8 cellular contexts compared by ENCODE assay signal in genomic region chr14:55353686-55354467, GRCh38. TPM values are rescaled to one million over a fixed set of nuclear protein-coding genes. Genes with fewer than 3 reads are reported as not detected.
DNase-seq lines count a peak whose midpoint lies in the region; ATAC-seq, FAIRE-seq and TF ChIP-seq lines count a peak whose summit lies in the region.

No MANE protein-coding gene starts in this region.

- H3K27ac ChIP-seq in CD4-positive, CD25-positive, alpha-beta regulatory T cell (ENCODE audit: insufficient read depth, low read length, poor library complexity, severe bottlenecking) = peak overlapping the region; percentile 62
- H3K27ac ChIP-seq in Karpas-422 (ENCODE audit: low read length) (peak overlapping the region; percentile 16; the same call in 1 of the 2 replicates), left lung (peak overlapping the region in 1 of 2 donors; percentile 13), gastroesophageal sphincter (no peak overlapping the region)

- TF ChIP-seq EP300 in gastroesophageal sphincter (IDR thresholded peaks at IDR 0.05) = no peak

- ATAC-seq in CD4-positive, CD25-positive, alpha-beta regulatory T cell (ENCODE audit: low read depth in 2 of 2) = no peak
- ATAC-seq in activated naive CD4-positive, alpha-beta T cell treated with anti-CD3 and anti-CD28 coated beads, Interleukin-2, amount 50 U/mL, for 72 hours = peak; percentile 46 to 54
- ATAC-seq in left lung (peak; percentile 59), gastroesophageal sphincter (no peak), HG03457 (IDR thresholded peaks at IDR 0.05; ENCODE audit: unreplicated experiment) (no peak)

- no peak for FAIRE-seq in frontal cortex (lab: Jason Lieb, UNC)

- H3K9me3 ChIP-seq in CD4-positive, CD25-positive, alpha-beta regulatory T cell (ENCODE audit: control insufficient read depth in 2 of 2, low read length in 2 of 2) = no peaks in the 10 kb centered on the region
- H3K9me3 ChIP-seq in Karpas-422 (ENCODE audit: low read length) (no peaks in the 10 kb centered on the region), left lung (no peaks in the 10 kb centered on the region), gastroesophageal sphincter (no peaks in the 10 kb centered on the region)

- H3K36me3 Mint-ChIP-seq in CD4-positive, CD25-positive, alpha-beta regulatory T cell = peaks cover 17% of the 10 kb centered on the region
- H3K36me3 Mint-ChIP-seq in activated naive CD4-positive, alpha-beta T cell treated with anti-CD3 and anti-CD28 coated beads, Interleukin-2, amount 50 U/mL, for 72 hours = peaks cover 5 to 8% of the 10 kb centered on the region in 2 donors

- TF ChIP-seq POLR2A in gastroesophageal sphincter (IDR thresholded peaks at IDR 0.05) = no peak

- H3K9ac ChIP-seq in Karpas-422 (ENCODE audit: low read length) = no peak overlapping the region

- peak overlapping the region; percentile 17 for H3K4me3 ChIP-seq in CD4-positive, CD25-positive, alpha-beta regulatory T cell (ENCODE audit: low read depth, low read length)
- H3K4me3 ChIP-seq in Karpas-422 (ENCODE audit: low read length) = no peak overlapping the region
- no peak overlapping the region for H3K4me3 ChIP-seq in left lung
- H3K4me3 ChIP-seq in gastroesophageal sphincter = no peak overlapping the region

- 75 to 78% methylated on average over 2 to 11 of the region's 11 CpGs for WGBS in gastroesophageal sphincter (ENCODE audit: low coverage in 1 of 2), 2 donors

- no peaks in the 10 kb centered on the region for H3K27me3 Mint-ChIP-seq in CD4-positive, CD25-positive, alpha-beta regulatory T cell

- no peaks in the 10 kb centered on the region for H3K9me3 Mint-ChIP-seq in CD4-positive, CD25-positive, alpha-beta regulatory T cell
- H3K9me3 Mint-ChIP-seq in activated naive CD4-positive, alpha-beta T cell treated with anti-CD3 and anti-CD28 coated beads, Interleukin-2, amount 50 U/mL, for 72 hours = no peaks in the 10 kb centered on the region

- H3K4me2 ChIP-seq in Karpas-422 (ENCODE audit: low read depth, low read length, poor library complexity, severe bottlenecking) = no peak overlapping the region

- peak in 2 of 3 donors; percentile 14 to 34 for DNase-seq in CD4-positive, CD25-positive, alpha-beta regulatory T cell
- DNase-seq in Karpas-422 (no peak), left lung (no peak), DMS153 (lab: John Stamatoyannopoulos, UW) (no peak), frontal cortex (ENCODE audit: low spot score in 2 of 2) (no peak)
- no peak for DNase-seq in activated naive CD4-positive, alpha-beta T cell treated with anti-CD3 and anti-CD28 coated beads, Interleukin-2, amount 50 U/mL, for 72 hours (ENCODE audit: low spot score in 2 of 2)

- H3K4me1 Mint-ChIP-seq in CD4-positive, CD25-positive, alpha-beta regulatory T cell = peaks cover 18 to 35% (median 25%) of the 10 kb centered on the region in 4 donors

- H3K27me3 ChIP-seq in CD4-positive, CD25-positive, alpha-beta regulatory T cell (ENCODE audit: control insufficient read depth, insufficient read depth, low read length) = no peaks in the 10 kb centered on the region
- no peaks in the 10 kb centered on the region for H3K27me3 ChIP-seq in Karpas-422 (ENCODE audit: low read length)
- H3K27me3 ChIP-seq in left lung = no peaks in the 10 kb centered on the region
- H3K27me3 ChIP-seq in gastroesophageal sphincter = no peaks in the 10 kb centered on the region

- no peak for TF ChIP-seq CTCF in left lung (IDR thresholded peaks at IDR 0.05)
- TF ChIP-seq CTCF in gastroesophageal sphincter (IDR thresholded peaks at IDR 0.05) = no peak

- peaks cover 66% of the 10 kb centered on the region for H3K79me2 ChIP-seq in Karpas-422 (ENCODE audit: low read length)

- H3K4me3 Mint-ChIP-seq in CD4-positive, CD25-positive, alpha-beta regulatory T cell = peak overlapping the region; percentile 50 to 87 (median 68)

- H3K36me3 ChIP-seq in CD4-positive, CD25-positive, alpha-beta regulatory T cell (ENCODE audit: control insufficient read depth, insufficient read depth, low read length) = peaks cover 15% of the 10 kb centered on the region
- peaks cover 40% of the 10 kb centered on the region for H3K36me3 ChIP-seq in Karpas-422 (ENCODE audit: insufficient read depth, low read length)
- H3K36me3 ChIP-seq in left lung = peaks cover 0 to 37% of the 10 kb centered on the region in 2 donors
- peaks cover 0 to 57% of the 10 kb centered on the region in 2 donors for H3K36me3 ChIP-seq in gastroesophageal sphincter

- peak overlapping the region; percentile 80 to 94 (median 86) for H3K27ac Mint-ChIP-seq in CD4-positive, CD25-positive, alpha-beta regulatory T cell
- H3K27ac Mint-ChIP-seq in activated naive CD4-positive, alpha-beta T cell treated with anti-CD3 and anti-CD28 coated beads, Interleukin-2, amount 50 U/mL, for 72 hours = peak overlapping the region; percentile 29 to 63

- H3K9me2 ChIP-seq in Karpas-422 (replicated peaks; ENCODE audit: insufficient read depth, low read length) = no peaks in the 10 kb centered on the region

- intact Hi-C loops in left lung (cut with DNase I) = loop anchor here in 1 of 2 donors (10.0 kb wide), 1 partner anchor 89 kb away; no protein-coding TSS in a partner anchor

- peaks cover 13% of the 10 kb centered on the region for H3K4me1 ChIP-seq in CD4-positive, CD25-positive, alpha-beta regulatory T cell (ENCODE audit: control insufficient read depth, insufficient read depth, low read length, poor library complexity, severe bottlenecking)
- H3K4me1 ChIP-seq in Karpas-422 (ENCODE audit: low read length) (peaks cover 10% of the 10 kb centered on the region), left lung (peaks cover 0 to 10% of the 10 kb centered on the region in 2 donors), gastroesophageal sphincter (peaks cover 0 to 6% (median 0%) of the 10 kb centered on the region in 3 donors)

- H4K20me1 ChIP-seq in Karpas-422 (ENCODE audit: insufficient read depth, low read depth, low read length) = no peaks in the 10 kb centered on the region

- H2AFZ ChIP-seq in Karpas-422 (ENCODE audit: low read length) = no peak overlapping the region

RNA-seq across cellular contexts. Expression of gene ATG14, which starts 57.8 kb away (rescaled TPM):
- total RNA-seq in CD4-positive, CD25-positive, alpha-beta regulatory T cell = 19.0 TPM
- 1 to 10 TPM; 5.8 to 9.3 (median 5.9) TPM for polyA plus RNA-seq in CD4-positive, CD25-positive, alpha-beta regulatory T cell
- 12.6 and 13.2 TPM in 2 replicates for total RNA-seq in Karpas-422 (2014; rRNA removed; shearing (Covaris generic); ENCODE audit: low replicate concordance)
- 1 to 10 TPM; 7.4 to 8.3 TPM for total RNA-seq in activated naive CD4-positive, alpha-beta T cell treated with anti-CD3 and anti-CD28 coated beads, Interleukin-2, amount 50 U/mL, for 72 hours
- total RNA-seq in left lung = 1 to 10 TPM; 7.1 to 9.0 TPM
- 10 to 100 TPM; 16.4 to 29.9 (median 18.1) TPM for total RNA-seq in gastroesophageal sphincter
- total RNA-seq in frontal cortex = 20.4 TPM

Comparison
In these comparisons a context has a peak if more than half of its experiments do, and no peak if none do; other contexts are left out.
1. ATAC-seq: peak in activated naive CD4-positive, alpha-beta T cell treated with anti-CD3 and anti-CD28 coated beads, Interleukin-2, amount 50 U/mL, for 72 hours (2 of 2) and left lung (single experiment); none in CD4-positive, CD25-positive, alpha-beta regulatory T cell (0 of 2), gastroesophageal sphincter (single experiment) and HG03457 (single experiment).
2. DNase-seq: peak in CD4-positive, CD25-positive, alpha-beta regulatory T cell (2 of 3); none in Karpas-422 (single experiment), activated naive CD4-positive, alpha-beta T cell treated with anti-CD3 and anti-CD28 coated beads, Interleukin-2, amount 50 U/mL, for 72 hours (0 of 2), left lung (0 of 2), DMS153 (single experiment) and frontal cortex (0 of 2).
3. H3K27ac ChIP-seq: peak in CD4-positive, CD25-positive, alpha-beta regulatory T cell (single experiment) and Karpas-422 (single experiment); none in gastroesophageal sphincter (0 of 4).